ENCODE assay signal across 21 cellular contexts in the genomic region with DNA sequence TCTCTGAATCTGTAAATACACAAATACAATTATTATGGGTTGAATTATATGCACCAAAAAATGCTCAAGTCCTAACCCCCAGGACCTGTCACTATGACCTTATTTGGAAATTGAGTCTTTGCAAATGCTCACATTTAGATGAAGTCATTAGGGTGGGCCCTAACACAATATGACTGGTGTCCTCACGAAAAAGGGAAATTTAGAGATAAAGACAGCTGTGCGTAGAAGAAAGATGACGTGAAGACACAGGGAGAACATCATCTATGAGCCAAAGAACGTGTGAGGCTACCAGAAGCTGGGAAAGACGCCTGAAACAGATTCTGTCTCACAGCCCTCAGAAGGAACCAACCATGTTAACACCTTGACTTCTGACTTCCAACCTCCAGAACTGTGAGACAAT.
"Had no signal": no experiment of that assay in that cellular context is flagged by ENCODE, and none has a peak within 500 bp of the region (broad histone marks: within the 10 kb centered on the region; RNA-seq: fewer than 3 reads in every experiment).

No MANE protein-coding gene starts in this region.

- FAIRE-seq: HepG2 had no signal

- H3K27ac ChIP-seq: HL-60, RWPE1, SJSA1, SK-N-MC had no signal

- H3K4me3 ChIP-seq: MG63, SJSA1, SK-N-MC had no signal

- H3K4me1 ChIP-seq: SJSA1 had no signal

- DNase-seq: IMR-90, Karpas-422, KG1, MG63, NCI-H1092, NCI-H1105 treated with DMSO at 0.1 percent for 48 hours, NCI-H1417 treated with DMSO at 0.1 percent for 48 hours, NCI-H146, NCI-H1694 treated with DMSO at 0.1 percent for 48 hours, NCI-H1930, NCI-H2081, NCI-H2107, NCI-H2227 treated with DMSO at 0.1 percent for 48 hours, NCI-H526 treated with DMSO at 0.1 percent for 48 hours, NCI-H748 treated with DMSO at 0.1 percent for 48 hours, SIG-M5 had no signal

- H3K36me3 ChIP-seq: MG63, SJSA1 had no signal

- ATAC-seq: HepG2 had no signal

- H3K9me3 ChIP-seq: MG63, SJSA1 had no signal

- H3K27me3 ChIP-seq: MG63 had no signal
